Comparison of ENCODE assay signal across 8 cellular contexts in genomic region chr10:124741281-124741921, GRCh38.
DNase-seq lines count a peak whose midpoint lies in the region; ATAC-seq and TF ChIP-seq lines count a peak whose summit lies in the region.

No MANE protein-coding gene starts in this region.

- H3K27ac Mint-ChIP-seq in central memory CD8-positive, alpha-beta T cell (ENCODE audit: low read depth) = peak overlapping the region; percentile 97

- peak; percentile 82 for TF ChIP-seq CTCF in WERI-Rb-1 (IDR thresholded peaks at IDR 0.05; ENCODE audit: low read depth, low read length)

- H3K36me3 ChIP-seq in WERI-Rb-1 = no peaks in the 10 kb centered on the region; the same call in 1 of the 2 replicates

- no peaks in the 10 kb centered on the region for H3K27me3 ChIP-seq in WERI-Rb-1 (ENCODE audit: insufficient read depth, low read depth, severe bottlenecking)

- peak overlapping the region; percentile 97 for H3K4me3 Mint-ChIP-seq in central memory CD8-positive, alpha-beta T cell

- H3K9me3 ChIP-seq in WERI-Rb-1 (ENCODE audit: severe bottlenecking) = no peaks in the 10 kb centered on the region

- no peak overlapping the region for H3K4me3 ChIP-seq in WERI-Rb-1 (ENCODE audit: low read depth, low read length)

- peak; percentile 19 for DNase-seq in NCI-H1694 (lab: John Stamatoyannopoulos, UW)
- DNase-seq in NCI-H1694 treated with DMSO at 0.1 percent for 48 hours (lab: John Stamatoyannopoulos, UW) = no peak
- DNase-seq in NCI-H2029 (lab: John Stamatoyannopoulos, UW) = peak; percentile 49
- DNase-seq in WERI-Rb-1 = peak; percentile 80
- peak; percentile 69 to 70 for DNase-seq in central memory CD8-positive, alpha-beta T cell (ENCODE audit: low spot score in 2 of 2)
- DNase-seq in kidney glomerular epithelial cell (lab: John Stamatoyannopoulos, UW) = peak; percentile 76
- peak; percentile 84 for DNase-seq in stimulated activated CD4-positive, alpha-beta T cell treated with anti-CD3 and anti-CD28 coated beads, Interleukin-15, amount 100 ng/mL, for 24 hours

- no peak overlapping the region for H3K27ac ChIP-seq in WERI-Rb-1

- H3K36me3 Mint-ChIP-seq in central memory CD8-positive, alpha-beta T cell (ENCODE audit: insufficient read depth) = peaks cover 38% of the 10 kb centered on the region

- ATAC-seq in HG02763 (IDR thresholded peaks at IDR 0.05; ENCODE audit: unreplicated experiment) = peak; percentile 40
- peak; percentile 63 for ATAC-seq in central memory CD8-positive, alpha-beta T cell (replicated peaks; ENCODE audit: extremely low read depth, poor library complexity, severe bottlenecking)

- no peaks in the 10 kb centered on the region for H3K27me3 Mint-ChIP-seq in central memory CD8-positive, alpha-beta T cell

- peaks cover 78% of the 10 kb centered on the region for H3K4me1 Mint-ChIP-seq in central memory CD8-positive, alpha-beta T cell

- no peaks in the 10 kb centered on the region for H3K9me3 Mint-ChIP-seq in central memory CD8-positive, alpha-beta T cell
